Comparison of ENCODE assay signal across 23 cellular contexts in the genomic region with DNA sequence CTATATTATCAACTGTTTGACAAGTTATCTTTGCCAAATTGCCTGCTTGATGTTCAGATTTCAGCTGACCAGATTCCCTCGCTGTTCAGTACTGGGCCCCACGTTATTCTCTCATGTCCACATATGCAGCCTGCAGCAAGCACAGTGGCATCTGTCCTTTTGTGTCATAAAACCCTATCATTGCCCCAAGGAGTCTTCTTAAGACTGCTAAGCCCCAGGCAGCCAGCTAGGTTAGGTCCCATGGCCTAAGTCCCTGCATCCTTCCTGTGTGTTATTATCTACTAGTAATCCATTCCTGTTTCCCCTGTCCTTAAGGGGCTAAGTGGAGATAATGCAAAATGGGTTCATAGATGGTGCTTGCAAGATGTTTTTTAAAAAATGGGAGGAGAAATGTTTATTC. TPM values are rescaled to one million over a fixed set of nuclear protein-coding genes. Genes with fewer than 3 reads are reported as not detected.
"Had no signal": no experiment of that assay in that cellular context is flagged by ENCODE, and none has a peak within 500 bp of the region (broad histone marks: within the 10 kb centered on the region; RNA-seq: fewer than 3 reads in every experiment).

No MANE protein-coding gene starts in this region.

- H3K36me3 ChIP-seq: MG63 had no signal

- H3K4me3 ChIP-seq: MG63 had no signal

- ATAC-seq: HepG2, Panc1, PC-3 had no signal

- DNase-seq: IMR-90, Karpas-422, KG1, MG63, NCI-H1092, NCI-H1105 treated with DMSO at 0.1 percent for 48 hours, NCI-H1417 treated with DMSO at 0.1 percent for 48 hours, NCI-H146, NCI-H1694 treated with DMSO at 0.1 percent for 48 hours, NCI-H1930, NCI-H2081 treated with DMSO at 0.1 percent for 48 hours, NCI-H2171, NCI-H226, NCI-H446 treated with DMSO at 0.1 percent for 48 hours, NCI-H510A treated with DMSO at 0.1 percent for 48 hours, NCI-H526, PC-3, SHP77, SK-N-SH, SW 1271 had no signal

- H3K9me3 ChIP-seq: MG63, SK-N-SH had no signal

- H3K27me3 ChIP-seq: MG63 had no signal

RNA-seq across cellular contexts. Expression of gene NHLRC1, which starts 39.9 kb away (rescaled TPM):
- total RNA-seq: OCI-LY7 had no signal
